ENCODE assay signal across 16 cellular contexts in genomic region chr3:194890086-194890485, GRCh38.
"Had no signal": no experiment of that assay in that cellular context is flagged by ENCODE, and none has a peak within 500 bp of the region (broad histone marks: within the 10 kb centered on the region; RNA-seq: fewer than 3 reads in every experiment).

No MANE protein-coding gene starts in this region.

- H3K4me3 ChIP-seq: hepatocyte, mucosa of descending colon, spleen had no signal

- H3K27ac ChIP-seq: hepatocyte, neutrophil, spleen had no signal

- ATAC-seq: left lobe of liver; mucosa of descending colon; naive thymus-derived CD8-positive, alpha-beta T cell; sciatic nerve had no signal

- H3K27me3 ChIP-seq: hepatocyte, neutrophil, spleen had no signal

- DNase-seq: erythroblast; foreskin melanocyte; kidney glomerular epithelial cell; mucosa of descending colon; naive thymus-derived CD8-positive, alpha-beta T cell; posterior cingulate gyrus; spleen; stimulated activated CD4-positive, alpha-beta T cell treated with anti-CD3 and anti-CD28 coated beads, Interleukin-15, amount 100 ng/mL, for 24 hours; stimulated activated CD4-positive, alpha-beta T cell treated with anti-CD3 and anti-CD28 coated beads, Interleukin-1b, Interleukin-23, amount 100 ng/mL, for 48 hours; stimulated activated CD4-positive, alpha-beta T cell treated with anti-CD3 and anti-CD28 coated beads, Interleukin-4, amount 100 ng/mL, for 4 hours; stimulated activated naive CD4-positive, alpha-beta T cell; trophoblast cell had no signal

- H3K9me3 ChIP-seq: mucosa of descending colon, neutrophil had no signal

- H3K4me1 Mint-ChIP-seq: naive thymus-derived CD8-positive, alpha-beta T cell had no signal

- H3K27me3 Mint-ChIP-seq: naive thymus-derived CD8-positive, alpha-beta T cell had no signal

- H3K36me3 ChIP-seq: neutrophil, spleen had no signal

- H3K4me3 Mint-ChIP-seq: naive thymus-derived CD8-positive, alpha-beta T cell had no signal

- H3K27ac Mint-ChIP-seq: naive thymus-derived CD8-positive, alpha-beta T cell had no signal

- H3K4me1 ChIP-seq: spleen had no signal
